In the genomic region with DNA sequence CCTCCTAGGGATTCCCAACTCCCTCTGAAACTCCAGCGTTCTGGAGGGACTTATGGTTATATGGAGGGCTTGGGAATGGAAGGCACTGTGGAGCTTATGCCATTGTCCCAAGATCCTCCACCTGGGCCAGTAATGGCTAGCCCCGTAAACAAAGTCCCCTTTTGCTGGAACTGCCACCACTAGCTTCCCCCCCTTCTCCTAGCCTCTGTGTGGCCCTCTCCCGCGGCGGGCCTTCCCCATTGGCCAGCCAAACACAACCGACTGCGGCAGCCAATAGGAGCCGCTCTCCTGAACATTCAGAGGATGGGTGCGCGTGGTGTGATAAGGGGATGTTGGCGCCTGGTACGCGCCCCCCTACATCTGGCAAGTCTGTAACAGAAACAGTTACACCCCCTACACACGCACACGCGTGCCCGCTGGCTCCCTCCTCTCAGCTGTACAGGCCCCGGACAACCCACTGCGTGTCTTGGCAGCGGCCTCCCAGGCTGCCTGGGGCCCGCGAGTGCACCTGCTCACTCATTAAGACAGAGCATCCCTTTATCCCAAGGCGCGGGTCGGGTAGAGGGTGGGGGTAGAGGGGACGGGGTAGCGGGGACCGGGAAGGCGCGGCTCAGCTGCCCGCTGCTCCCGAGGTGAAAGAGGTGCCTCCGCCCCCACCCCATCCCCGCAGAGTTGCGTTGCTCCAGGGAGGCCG, we compare ENCODE assay signal across 8 cellular contexts. TPM values are rescaled to one million over a fixed set of nuclear protein-coding genes. Genes with fewer than 3 reads are reported as not detected.
DNase-seq lines count a peak whose midpoint lies in the region; FAIRE-seq and TF ChIP-seq lines count a peak whose summit lies in the region.

No MANE protein-coding gene starts in this region.

- H3K9me3 ChIP-seq in HUES64 (ENCODE audit: insufficient read depth, low read depth, low read length) = no peaks in the 10 kb centered on the region
- H3K9me3 ChIP-seq in parathyroid adenoma (ENCODE audit: control insufficient read depth, low read length) = no peaks in the 10 kb centered on the region

- no peaks in the 10 kb centered on the region for H3K36me3 Mint-ChIP-seq in glutamatergic neuron (ENCODE audit: unreplicated experiment)

- H3K9me3 Mint-ChIP-seq in glutamatergic neuron (ENCODE audit: unreplicated experiment) = peaks cover 5% of the 10 kb centered on the region

- H3K27me3 Mint-ChIP-seq in glutamatergic neuron (ENCODE audit: unreplicated experiment) = no peaks in the 10 kb centered on the region

- H3K27ac Mint-ChIP-seq in glutamatergic neuron (ENCODE audit: unreplicated experiment) = peak overlapping the region; percentile 92

- peak overlapping the region; percentile 88 for H3K4me3 Mint-ChIP-seq in glutamatergic neuron (ENCODE audit: unreplicated experiment)

- FAIRE-seq in D721Med (lab: Jason Lieb, UNC) = no peak

- no peak overlapping the region for H3K9ac ChIP-seq in HUES64 (ENCODE audit: low read depth, low read length)
- no peak overlapping the region for H3K9ac ChIP-seq in parathyroid adenoma

- TF ChIP-seq CTCF in D721Med (IDR thresholded peaks at IDR 0.05; ENCODE audit: insufficient read depth, missing control alignments) (no peak), GM20000 (IDR thresholded peaks at IDR 0.05; ENCODE audit: extremely low read depth, missing control alignments) (no peak), glutamatergic neuron (IDR thresholded peaks at IDR 0.05; ENCODE audit: partially characterized antibody, unreplicated experiment) (no peak), parathyroid adenoma (IDR thresholded peaks at IDR 0.05) (no peak)

- H3K4me1 ChIP-seq in HUES64 (ENCODE audit: insufficient read depth, low read length) (peaks cover 9% of the 10 kb centered on the region), parathyroid adenoma (peaks cover 2% of the 10 kb centered on the region)

- H2AFZ ChIP-seq in parathyroid adenoma = peak overlapping the region; percentile 80

- peak; percentile 50 for DNase-seq in D721Med (ENCODE audit: insufficient read length, low spot score)
- DNase-seq in GM20000 (ENCODE audit: low spot score) = peak; percentile 77
- peak; percentile 94 for DNase-seq in OCI-M1 (lab: John Stamatoyannopoulos, UW)
- peak; percentile 46 for DNase-seq in activated gamma-delta T cell (lab: John Stamatoyannopoulos, UW)
- DNase-seq in glutamatergic neuron = peak; percentile 73
- no peak for DNase-seq in epidermal melanocyte (ENCODE audit: insufficient read length, low spot score)

- H3K4me3 ChIP-seq in HUES64 (ENCODE audit: low read length) (peak overlapping the region; percentile 51), parathyroid adenoma (ENCODE audit: low read depth, low read length) (peak overlapping the region; percentile 49)

- H3K4me1 Mint-ChIP-seq in glutamatergic neuron (ENCODE audit: low read depth, unreplicated experiment) = peaks cover 10% of the 10 kb centered on the region

- H3K27ac ChIP-seq in HUES64 (ENCODE audit: low read depth, low read length) (no peak overlapping the region), parathyroid adenoma (no peak overlapping the region)

- H3K36me3 ChIP-seq in HUES64 (ENCODE audit: insufficient read depth, low read length) (no peaks in the 10 kb centered on the region), parathyroid adenoma (ENCODE audit: control insufficient read depth, insufficient read depth, low read length) (no peaks in the 10 kb centered on the region)

- 1% methylated on average over 19 of the region's 36 CpGs for WGBS in HUES64

- peaks cover 27% of the 10 kb centered on the region for H3K27me3 ChIP-seq in HUES64 (ENCODE audit: insufficient read depth, low read length)
- no peaks in the 10 kb centered on the region for H3K27me3 ChIP-seq in parathyroid adenoma (ENCODE audit: control insufficient read depth, insufficient read depth, low read length)

- H3K4me2 ChIP-seq in parathyroid adenoma (ENCODE audit: low read length) = peak overlapping the region; percentile 67

- H3K79me2 ChIP-seq in parathyroid adenoma = no peaks in the 10 kb centered on the region

RNA-seq across cellular contexts. Expression of a gene that starts 0.9 kb away (rescaled TPM):
- 4.8 TPM for polyA plus RNA-seq in HUES64 (2013, experiment 1 of 2)
- polyA plus RNA-seq in HUES64 (2013, experiment 2 of 2) = 5.3 TPM
- total RNA-seq in glutamatergic neuron (ENCODE audit: unreplicated experiment) = 13.3 TPM

RNA-seq across cellular contexts. Expression of a gene that starts 5.3 kb away (rescaled TPM):
- polyA plus RNA-seq in HUES64 (2013, experiment 1 of 2) = 34.4 TPM
- polyA plus RNA-seq in HUES64 (2013, experiment 2 of 2) = 36.2 TPM
- total RNA-seq in glutamatergic neuron (ENCODE audit: unreplicated experiment) = 29.1 TPM
